12 cellular contexts compared by ENCODE assay signal in the genomic region with DNA sequence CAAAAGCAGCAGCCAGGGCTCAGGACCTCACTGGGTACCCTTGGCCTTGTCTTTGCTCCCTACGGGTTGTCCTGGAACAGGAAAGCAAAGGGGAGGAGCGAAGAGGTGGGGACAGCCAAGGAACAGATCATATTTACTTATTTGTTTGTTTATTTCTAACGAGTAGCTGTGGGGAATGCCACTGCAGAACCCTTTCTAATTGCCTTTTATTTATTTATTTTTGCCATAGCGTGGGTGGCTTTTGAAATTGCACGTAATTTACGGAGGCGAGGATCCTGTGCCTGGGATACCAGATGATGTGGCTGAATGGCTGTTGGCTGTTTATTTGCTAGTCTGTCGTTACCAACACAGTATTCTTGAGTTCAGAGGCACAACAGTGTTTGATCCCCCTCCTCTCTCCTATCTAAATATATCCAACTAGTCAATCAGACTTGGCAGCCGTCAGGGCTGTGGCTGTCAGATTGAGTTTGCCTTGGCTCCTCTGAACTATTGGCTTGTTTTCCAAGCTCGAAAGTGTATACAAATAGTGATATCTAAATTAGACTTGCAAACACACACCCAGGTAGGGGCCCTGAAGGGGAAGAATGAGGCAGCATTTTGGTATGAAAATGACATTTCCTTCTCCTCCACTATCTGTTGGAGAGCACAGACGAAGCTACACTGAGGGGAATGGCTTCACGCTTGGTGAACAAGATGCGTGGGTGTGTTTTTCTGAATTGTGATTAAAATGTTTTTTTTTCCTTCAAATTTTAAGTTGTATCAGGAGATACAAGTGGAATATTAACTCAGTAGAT.
A peak's percentile ranks its signal among the peaks of the same experiment; 100 is the strongest.
DNase-seq lines count a peak whose midpoint lies in the region; ATAC-seq, FAIRE-seq and TF ChIP-seq lines count a peak whose summit lies in the region.
"Had no signal": no experiment of that assay in that cellular context is flagged by ENCODE, and none has a peak within 500 bp of the region (broad histone marks: within the 10 kb centered on the region; RNA-seq: fewer than 3 reads in every experiment).

No MANE protein-coding gene starts in this region.

- no peak overlapping the region for H3K4me3 ChIP-seq in parathyroid adenoma (ENCODE audit: low read depth, low read length)

- no peak overlapping the region for H3K27ac Mint-ChIP-seq in activated T-helper 2 cell treated with anti-CD3 and anti-CD28 coated beads, Interferon-gamma antibody, Interleukin-2, Interleukin-4, amounts not matched to agents 10 μg/mL and 5 μg/mL and 100 μg/mL, durations not matched to agents 14 hours and 24 hours and 36 hours
- H3K27ac Mint-ChIP-seq: HFFc6 had no signal

- H3K27me3 ChIP-seq in parathyroid adenoma (ENCODE audit: control insufficient read depth, insufficient read depth, low read length), result no peaks in the 10 kb centered on the region

- H3K27ac ChIP-seq in parathyroid adenoma, result peak overlapping the region; percentile 2

- no peak overlapping the region for H3K4me3 Mint-ChIP-seq in activated T-helper 2 cell treated with anti-CD3 and anti-CD28 coated beads, Interferon-gamma antibody, Interleukin-2, Interleukin-4, amounts not matched to agents 10 μg/mL and 5 μg/mL and 100 μg/mL, durations not matched to agents 14 hours and 24 hours and 36 hours (ENCODE audit: low read depth)
- H3K4me3 Mint-ChIP-seq: HFFc6 had no signal

- TF ChIP-seq CTCF in parathyroid adenoma (IDR thresholded peaks at IDR 0.05) (no peak), D721Med (IDR thresholded peaks at IDR 0.05; ENCODE audit: insufficient read depth, missing control alignments) (no peak)

- H3K4me1 ChIP-seq in parathyroid adenoma, result peaks cover 48% of the 10 kb centered on the region

- H3K36me3 ChIP-seq in parathyroid adenoma (ENCODE audit: control insufficient read depth, insufficient read depth, low read length), result no peaks in the 10 kb centered on the region

- peaks cover 21% of the 10 kb centered on the region for H3K4me1 Mint-ChIP-seq in activated T-helper 2 cell treated with anti-CD3 and anti-CD28 coated beads, Interferon-gamma antibody, Interleukin-2, Interleukin-4, amounts not matched to agents 10 μg/mL and 5 μg/mL and 100 μg/mL, durations not matched to agents 14 hours and 24 hours and 36 hours (ENCODE audit: low read depth)

- H3K9me3 Mint-ChIP-seq in activated T-helper 2 cell treated with anti-CD3 and anti-CD28 coated beads, Interferon-gamma antibody, Interleukin-2, Interleukin-4, amounts not matched to agents 10 μg/mL and 5 μg/mL and 100 μg/mL, durations not matched to agents 14 hours and 24 hours and 36 hours, result no peaks in the 10 kb centered on the region
- H3K9me3 Mint-ChIP-seq: HFFc6 had no signal

- peaks cover 7% of the 10 kb centered on the region for H3K36me3 Mint-ChIP-seq in activated T-helper 2 cell treated with anti-CD3 and anti-CD28 coated beads, Interferon-gamma antibody, Interleukin-2, Interleukin-4, amounts not matched to agents 10 μg/mL and 5 μg/mL and 100 μg/mL, durations not matched to agents 14 hours and 24 hours and 36 hours (ENCODE audit: low read depth)

- intact Hi-C loops in activated T-helper 2 cell treated with anti-CD3 and anti-CD28 coated beads, Interferon-gamma antibody, Interleukin-2, Interleukin-4, amounts not matched to agents 10 μg/mL and 5 μg/mL and 100 μg/mL, durations not matched to agents 14 hours and 24 hours and 36 hours (cut with micrococcal nuclease), result no loop called here

- H2AFZ ChIP-seq in parathyroid adenoma, result no peak overlapping the region

- no peaks in the 10 kb centered on the region for H3K9me3 ChIP-seq in parathyroid adenoma (ENCODE audit: control insufficient read depth, low read length)

- H3K4me2 ChIP-seq in parathyroid adenoma (ENCODE audit: low read length), result no peak overlapping the region

- H3K79me2 ChIP-seq in parathyroid adenoma, result peaks cover 79% of the 10 kb centered on the region

- ATAC-seq in GM19023 (IDR thresholded peaks at IDR 0.05; ENCODE audit: unreplicated experiment), result no peak
- ATAC-seq: stimulated activated naive CD8-positive, alpha-beta T cell treated with anti-CD3 and anti-CD28 coated beads, Interleukin-15, Interleukin-2, amounts not matched to agents 100 U/mL and 50 U/mL, for 24 hours had no signal

- no peaks in the 10 kb centered on the region for H3K27me3 Mint-ChIP-seq in activated T-helper 2 cell treated with anti-CD3 and anti-CD28 coated beads, Interferon-gamma antibody, Interleukin-2, Interleukin-4, amounts not matched to agents 10 μg/mL and 5 μg/mL and 100 μg/mL, durations not matched to agents 14 hours and 24 hours and 36 hours (ENCODE audit: low read depth)

- DNase-seq in NCI-H446 treated with DMSO at 0.1 percent for 48 hours (lab: John Stamatoyannopoulos, UW), result peak; percentile 54
- peak; percentile 63 for DNase-seq in glomerular visceral epithelial cell (ENCODE audit: extremely low spot score)
- no peak for DNase-seq in D721Med (ENCODE audit: insufficient read length, low spot score)
- no peak for DNase-seq in activated T-helper 2 cell treated with anti-CD3 and anti-CD28 coated beads, Interferon-gamma antibody, Interleukin-2, Interleukin-4, amounts not matched to agents 10 μg/mL and 5 μg/mL and 100 μg/mL, durations not matched to agents 14 hours and 24 hours and 36 hours (ENCODE audit: low spot score)
- no peak for DNase-seq in COLO668 (lab: John Stamatoyannopoulos, UW; ENCODE audit: unreplicated experiment)
- DNase-seq: HFFc6; midbrain; NCI-H2171; stimulated activated naive CD8-positive, alpha-beta T cell treated with anti-CD3 and anti-CD28 coated beads, Interleukin-15, Interleukin-2, amounts not matched to agents 100 U/mL and 50 U/mL, for 24 hours had no signal

- TF ChIP-seq POLR2A in GM19099 (IDR thresholded peaks at IDR 0.05; ENCODE audit: extremely low read depth, insufficient read length, low read depth), result peak; percentile 22

- H3K9ac ChIP-seq in parathyroid adenoma, result no peak overlapping the region

- FAIRE-seq in D721Med (lab: Jason Lieb, UNC), result no peak

Comparison
In these comparisons a context has a peak if more than half of its experiments do, and no peak if none do; other contexts are left out.
1. DNase-seq: peak in NCI-H446 treated with DMSO at 0.1 percent for 48 hours (single experiment) and glomerular visceral epithelial cell (single experiment); none in D721Med (single experiment), activated T-helper 2 cell treated with anti-CD3 and anti-CD28 coated beads, Interferon-gamma antibody, Interleukin-2, Interleukin-4, amounts not matched to agents 10 μg/mL and 5 μg/mL and 100 μg/mL, durations not matched to agents 14 hours and 24 hours and 36 hours (single experiment) and COLO668 (single experiment).